Comparison of ENCODE assay signal across 1 cellular context in the genomic region with DNA sequence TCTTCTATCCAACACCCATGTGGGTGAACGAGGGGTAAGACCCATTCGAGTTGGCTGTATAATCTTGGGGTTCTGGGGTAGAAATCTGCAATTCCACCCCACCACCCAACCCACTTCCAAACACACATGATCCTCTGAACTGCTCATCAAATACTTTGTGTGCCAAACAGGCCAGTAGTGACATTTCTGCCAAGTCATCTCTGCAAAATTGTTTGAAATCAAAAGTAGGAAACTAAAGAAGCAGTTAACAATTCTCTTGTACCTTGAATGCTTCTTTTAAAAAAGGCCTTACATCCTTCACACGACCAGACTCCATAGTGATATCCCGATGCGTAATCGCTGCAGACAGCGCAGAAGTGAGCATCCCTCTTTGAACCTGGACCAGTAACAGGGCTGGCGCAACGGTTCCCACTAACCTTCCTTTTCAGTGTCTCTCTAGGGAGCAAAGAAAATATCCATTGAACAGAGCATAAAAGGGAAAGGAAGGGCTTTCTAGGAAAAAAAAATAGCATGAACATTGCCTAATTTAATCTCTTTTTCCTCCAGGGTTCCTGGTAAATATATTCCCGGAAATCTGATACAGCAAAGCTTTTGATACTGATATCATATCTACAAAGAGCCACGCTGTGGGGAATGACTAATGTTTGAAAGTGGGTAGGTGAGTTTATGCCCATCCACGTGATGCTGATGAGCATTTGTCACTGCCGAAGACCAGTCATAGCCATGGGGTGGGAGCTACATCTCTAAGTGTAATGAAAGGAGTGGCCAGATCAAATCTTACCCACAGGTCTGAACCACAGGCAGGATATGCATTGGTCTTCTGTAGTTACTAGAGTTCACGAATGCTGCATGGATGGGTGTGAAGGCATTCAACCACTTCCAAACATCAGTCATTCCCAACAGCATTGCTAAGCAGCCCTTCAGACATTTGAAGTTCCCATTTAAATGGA.
TF ChIP-seq lines count a peak whose summit lies in the region.

No MANE protein-coding gene starts in this region.

TF ChIP-seq in K562, 482 proteins besides CTCF, POLR2A, EP300 and RAD21 (continued from another document and continues in another):
- TF ChIP-seq, protein P1, sequence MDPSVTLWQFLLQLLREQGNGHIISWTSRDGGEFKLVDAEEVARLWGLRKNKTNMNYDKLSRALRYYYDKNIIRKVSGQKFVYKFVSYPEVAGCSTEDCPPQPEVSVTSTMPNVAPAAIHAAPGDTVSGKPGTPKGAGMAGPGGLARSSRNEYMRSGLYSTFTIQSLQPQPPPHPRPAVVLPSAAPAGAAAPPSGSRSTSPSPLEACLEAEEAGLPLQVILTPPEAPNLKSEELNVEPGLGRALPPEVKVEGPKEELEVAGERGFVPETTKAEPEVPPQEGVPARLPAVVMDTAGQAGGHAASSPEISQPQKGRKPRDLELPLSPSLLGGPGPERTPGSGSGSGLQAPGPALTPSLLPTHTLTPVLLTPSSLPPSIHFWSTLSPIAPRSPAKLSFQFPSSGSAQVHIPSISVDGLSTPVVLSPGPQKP (CRISPR knock-in tag; IDR thresholded peaks at IDR 0.05), result no peak
- TF ChIP-seq BMI1 (IDR thresholded peaks at IDR 0.05; ENCODE audit: low read length), result no peak
- TF ChIP-seq FOS (IDR thresholded peaks at IDR 0.05; ENCODE audit: extremely low read depth, insufficient read length), result peak; percentile 27
- peak in 1 of 2 experiments; percentile 78; a peak in 2 of 4 replicates for TF ChIP-seq TBL1XR1 (IDR thresholded peaks at IDR 0.05; ENCODE audit: low read length in 2 of 2)
- TF ChIP-seq FOXM1 (IDR thresholded peaks at IDR 0.05; ENCODE audit: low read depth), result peak; percentile 65
- TF ChIP-seq FOXM1 (CRISPR knock-in tag; IDR thresholded peaks at IDR 0.05; ENCODE audit: low read depth), result no peak
- peak; percentile 62 for TF ChIP-seq RAD51 (IDR thresholded peaks at IDR 0.05; ENCODE audit: borderline replicate concordance, low read depth)
- peak; percentile 78 for TF ChIP-seq MAFG (tag; conservative IDR thresholded peaks at IDR 0.05)
- peak in 1 of 2 experiments; percentile 90; a peak in 2 of 4 replicates for TF ChIP-seq MAZ (CRISPR knock-in tag; conservative IDR thresholded peaks at IDR 0.05 in 1 of 2, IDR thresholded peaks at IDR 0.05 in 1 of 2)
- no peak for TF ChIP-seq ZFPM2 (CRISPR knock-in tag; IDR thresholded peaks at IDR 0.05)
- TF ChIP-seq ZNF395 (CRISPR knock-in tag; IDR thresholded peaks at IDR 0.05), result no peak
- no peak for TF ChIP-seq ATF2 (CRISPR knock-in tag; IDR thresholded peaks at IDR 0.05)
- TF ChIP-seq BCL6 (CRISPR knock-in tag; IDR thresholded peaks at IDR 0.05), result peak; percentile 60; the same call in 1 of the 2 replicates
- TF ChIP-seq, protein P2, sequence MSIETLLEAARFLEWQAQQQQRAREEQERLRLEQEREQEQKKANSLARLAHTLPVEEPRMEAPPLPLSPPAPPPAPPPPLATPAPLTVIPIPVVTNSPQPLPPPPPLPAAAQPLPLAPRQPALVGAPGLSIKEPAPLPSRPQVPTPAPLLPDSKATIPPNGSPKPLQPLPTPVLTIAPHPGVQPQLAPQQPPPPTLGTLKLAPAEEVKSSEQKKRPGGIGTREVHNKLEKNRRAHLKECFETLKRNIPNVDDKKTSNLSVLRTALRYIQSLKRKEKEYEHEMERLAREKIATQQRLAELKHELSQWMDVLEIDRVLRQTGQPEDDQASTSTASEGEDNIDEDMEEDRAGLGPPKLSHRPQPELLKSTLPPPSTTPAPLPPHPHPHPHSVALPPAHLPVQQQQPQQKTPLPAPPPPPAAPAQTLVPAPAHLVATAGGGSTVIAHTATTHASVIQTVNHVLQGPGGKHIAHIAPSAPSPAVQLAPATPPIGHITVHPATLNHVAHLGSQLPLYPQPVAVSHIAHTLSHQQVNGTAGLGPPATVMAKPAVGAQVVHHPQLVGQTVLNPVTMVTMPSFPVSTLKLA (conservative IDR thresholded peaks at IDR 0.05), result peak; percentile 41 to 54; a peak in 1 of 4 replicates
- peak; percentile 14; the same call in 1 of the 2 replicates for TF ChIP-seq TFE3 (CRISPR knock-in tag; IDR thresholded peaks at IDR 0.05)
- no peak for TF ChIP-seq ZBTB26 (CRISPR knock-in tag; IDR thresholded peaks at IDR 0.05)
- TF ChIP-seq ZNF347 (CRISPR knock-in tag; IDR thresholded peaks at IDR 0.05; ENCODE audit: low read depth), result no peak
- no peak for TF ChIP-seq SFPQ (IDR thresholded peaks at IDR 0.05; ENCODE audit: low read depth, low read length)
- TF ChIP-seq HIVEP1 (CRISPR knock-in tag; IDR thresholded peaks at IDR 0.05), result no peak
- TF ChIP-seq, protein P3, sequence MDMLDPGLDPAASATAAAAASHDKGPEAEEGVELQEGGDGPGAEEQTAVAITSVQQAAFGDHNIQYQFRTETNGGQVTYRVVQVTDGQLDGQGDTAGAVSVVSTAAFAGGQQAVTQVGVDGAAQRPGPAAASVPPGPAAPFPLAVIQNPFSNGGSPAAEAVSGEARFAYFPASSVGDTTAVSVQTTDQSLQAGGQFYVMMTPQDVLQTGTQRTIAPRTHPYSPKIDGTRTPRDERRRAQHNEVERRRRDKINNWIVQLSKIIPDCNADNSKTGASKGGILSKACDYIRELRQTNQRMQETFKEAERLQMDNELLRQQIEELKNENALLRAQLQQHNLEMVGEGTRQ (CRISPR knock-in tag; IDR thresholded peaks at IDR 0.05), result peak; percentile 77
- peak; percentile 90 for TF ChIP-seq ARID1B (IDR thresholded peaks at IDR 0.05)
- peak; percentile 48; the same call in 1 of the 2 replicates for TF ChIP-seq SMAD4 (CRISPR knock-in tag; conservative IDR thresholded peaks at IDR 0.05)
- TF ChIP-seq POU5F1 (IDR thresholded peaks at IDR 0.05; ENCODE audit: borderline replicate concordance, low read depth, low read length, partially characterized antibody), result no peak
- TF ChIP-seq ZNF146 (CRISPR knock-in tag; IDR thresholded peaks at IDR 0.05; ENCODE audit: unreplicated experiment), result no peak
- no peak for TF ChIP-seq ATF1 (CRISPR knock-in tag; IDR thresholded peaks at IDR 0.05)
- peak; percentile 45; the same call in 1 of the 2 replicates for TF ChIP-seq ATF1 (tag; IDR thresholded peaks at IDR 0.05)
- TF ChIP-seq MAFK (IDR thresholded peaks at IDR 0.05; ENCODE audit: low read length), result no peak; the same call in 1 of the 2 replicates
- TF ChIP-seq TEAD4 (IDR thresholded peaks at IDR 0.05; ENCODE audit: low read length), result peak; percentile 85
- TF ChIP-seq TEAD4 (CRISPR knock-in tag; IDR thresholded peaks at IDR 0.05; ENCODE audit: borderline replicate concordance), result no peak
- peak; percentile 72; the same call in 1 of the 2 replicates for TF ChIP-seq BHLHE40 (IDR thresholded peaks at IDR 0.05; ENCODE audit: low read length)
- TF ChIP-seq ETS1 (conservative IDR thresholded peaks at IDR 0.05; ENCODE audit: control insufficient read depth, low read depth, low read length), result no peak
- TF ChIP-seq MTA2 (IDR thresholded peaks at IDR 0.05; ENCODE audit: low read depth), result peak; percentile 61
- peak; percentile 79; the same call in 1 of the 2 replicates for TF ChIP-seq ATF3 (IDR thresholded peaks at IDR 0.05)
- no peak for TF ChIP-seq ATF3 (CRISPR knock-in tag; conservative IDR thresholded peaks at IDR 0.05)
- peak; percentile 33; the same call in 1 of the 2 replicates for TF ChIP-seq MTA3 (IDR thresholded peaks at IDR 0.05; ENCODE audit: borderline replicate concordance)
- TF ChIP-seq ETV6 (IDR thresholded peaks at IDR 0.05; ENCODE audit: borderline replicate concordance in 1 of 2, low read depth in 2 of 2, low read length in 1 of 2), result peak in 1 of 2 experiments; percentile 54; a peak in 1 of 4 replicates
- TF ChIP-seq ETV6 (CRISPR knock-in tag; IDR thresholded peaks at IDR 0.05; ENCODE audit: borderline replicate concordance), result no peak
- 0 out of 2 replicates have a peak, but pooled peaks have one; percentile 22 for TF ChIP-seq ARID3A (IDR thresholded peaks at IDR 0.05; ENCODE audit: borderline replicate concordance, low read depth, low read length)
- no peak for TF ChIP-seq ZNF76 (CRISPR knock-in tag; IDR thresholded peaks at IDR 0.05; ENCODE audit: borderline replicate concordance)
